ENCODE assay signal across 23 cellular contexts in the genomic region with DNA sequence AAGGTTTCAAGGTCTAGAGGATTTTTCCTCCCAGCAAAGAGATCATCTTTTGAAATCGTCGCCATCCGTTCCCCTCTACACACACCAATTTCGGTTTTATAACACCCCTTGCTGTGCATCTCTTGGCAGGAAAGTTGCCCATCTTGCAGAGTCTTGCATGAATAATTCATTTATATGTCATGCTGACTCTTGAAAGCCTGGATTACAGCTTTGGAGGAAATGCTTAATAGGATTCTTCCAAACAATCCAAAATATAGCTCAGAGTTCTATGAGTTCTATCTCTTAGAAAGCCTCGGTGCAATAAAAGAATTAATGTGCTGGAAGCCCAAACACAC.
DNase-seq lines count a peak whose midpoint lies in the region; ATAC-seq, FAIRE-seq and TF ChIP-seq lines count a peak whose summit lies in the region.
"Had no signal": no experiment of that assay in that cellular context is flagged by ENCODE, and none has a peak within 500 bp of the region (broad histone marks: within the 10 kb centered on the region; RNA-seq: fewer than 3 reads in every experiment).

No MANE protein-coding gene starts in this region.

- no peak overlapping the region for H3K27ac Mint-ChIP-seq in astrocyte (ENCODE audit: unreplicated experiment)
- H3K27ac Mint-ChIP-seq: CD4-positive, alpha-beta memory T cell had no signal

- no peaks in the 10 kb centered on the region for H3K36me3 Mint-ChIP-seq in astrocyte (ENCODE audit: low read depth, unreplicated experiment)
- H3K36me3 Mint-ChIP-seq: CD4-positive, alpha-beta memory T cell had no signal

- no peaks in the 10 kb centered on the region for H3K4me1 Mint-ChIP-seq in astrocyte (ENCODE audit: low read depth, unreplicated experiment)
- H3K4me1 Mint-ChIP-seq: CD4-positive, alpha-beta memory T cell had no signal

- H3K36me3 ChIP-seq in astrocyte (ENCODE audit: insufficient read depth, low read length) (no peaks in the 10 kb centered on the region), hepatocyte (replicated peaks; ENCODE audit: insufficient read depth, low read depth) (no peaks in the 10 kb centered on the region), smooth muscle cell (ENCODE audit: low read depth) (no peaks in the 10 kb centered on the region)
- H3K36me3 ChIP-seq: BLaER1, MG63 had no signal

- no peak for ATAC-seq in HG03460 (IDR thresholded peaks at IDR 0.05; ENCODE audit: unreplicated experiment)
- ATAC-seq in HG03039 (IDR thresholded peaks at IDR 0.05; ENCODE audit: unreplicated experiment), result no peak
- ATAC-seq: HCT116, HepG2, K562, Panc1, SK-N-SH treated with all-trans-retinoic acid at 6 μM for 48 hours had no signal

- no peaks in the 10 kb centered on the region for H3K27me3 ChIP-seq in astrocyte (ENCODE audit: insufficient read depth, low read length)
- H3K27me3 ChIP-seq in hepatocyte, result no peaks in the 10 kb centered on the region
- peaks cover 37% of the 10 kb centered on the region for H3K27me3 ChIP-seq in smooth muscle cell (ENCODE audit: low read depth)
- H3K27me3 ChIP-seq: BLaER1, MG63 had no signal

- no peaks in the 10 kb centered on the region for H3F3A ChIP-seq in smooth muscle cell (ENCODE audit: low read depth)

- H4K20me1 ChIP-seq in astrocyte (ENCODE audit: insufficient read depth, low read length), result no peaks in the 10 kb centered on the region
- H4K20me1 ChIP-seq in hepatocyte (ENCODE audit: insufficient read depth, poor library complexity, severe bottlenecking), result no peaks in the 10 kb centered on the region
- H4K20me1 ChIP-seq in smooth muscle cell (ENCODE audit: low read depth), result no peaks in the 10 kb centered on the region
- H4K20me1 ChIP-seq: BLaER1 had no signal

- H3K9ac ChIP-seq in astrocyte (ENCODE audit: low read length), result no peak overlapping the region
- H3K9ac ChIP-seq in smooth muscle cell (ENCODE audit: low read depth), result no peak overlapping the region
- H3K9ac ChIP-seq: BLaER1 had no signal

- H3K79me2 ChIP-seq in astrocyte (ENCODE audit: insufficient read depth, low read length), result no peaks in the 10 kb centered on the region
- H3K79me2 ChIP-seq in hepatocyte, result no peaks in the 10 kb centered on the region
- H3K79me2 ChIP-seq in smooth muscle cell (ENCODE audit: low read depth), result no peaks in the 10 kb centered on the region

- no peak for TF ChIP-seq CTCF in astrocyte (IDR thresholded peaks at IDR 0.05; ENCODE audit: insufficient read depth, low read depth, low read length)
- TF ChIP-seq CTCF in hepatocyte (IDR thresholded peaks at IDR 0.05; ENCODE audit: poor library complexity), result no peak
- no peak for TF ChIP-seq CTCF in smooth muscle cell (IDR thresholded peaks at IDR 0.05; ENCODE audit: borderline replicate concordance, insufficient read depth, poor library complexity, severe bottlenecking)

- in situ Hi-C loops in G401 (cut with HindIII; ENCODE audit: low sequenced_read_pairs), result no loop called here

- H3K27ac ChIP-seq in astrocyte (ENCODE audit: low read depth, low read length) (no peak overlapping the region), hepatocyte (no peak overlapping the region), smooth muscle cell (ENCODE audit: low read depth) (no peak overlapping the region)
- H3K27ac ChIP-seq: BLaER1, HL-60 had no signal

- no peaks in the 10 kb centered on the region for H3K4me1 ChIP-seq in astrocyte (ENCODE audit: insufficient read depth, low read length)
- no peaks in the 10 kb centered on the region for H3K4me1 ChIP-seq in hepatocyte (ENCODE audit: insufficient read depth)
- no peaks in the 10 kb centered on the region for H3K4me1 ChIP-seq in smooth muscle cell (ENCODE audit: low read depth)
- H3K4me1 ChIP-seq: BLaER1 had no signal

- H3K27me3 Mint-ChIP-seq in astrocyte (ENCODE audit: low read depth, unreplicated experiment), result no peaks in the 10 kb centered on the region
- H3K27me3 Mint-ChIP-seq: CD4-positive, alpha-beta memory T cell had no signal

- H3K4me2 ChIP-seq in astrocyte (ENCODE audit: low read length) (peak overlapping the region; percentile 45), hepatocyte (peak overlapping the region; percentile 46), smooth muscle cell (peak overlapping the region; percentile 22)
- H3K4me2 ChIP-seq: BLaER1 had no signal

- DNase-seq in G401 (ENCODE audit: low spot score) (peak; percentile 92), astrocyte (ENCODE audit: low read depth) (no peak), hepatocyte (ENCODE audit: low spot score) (no peak), smooth muscle cell (lab: John Stamatoyannopoulos, UW; ENCODE audit: unreplicated experiment) (no peak), DMS114 treated with DMSO at 0.1 percent for 48 hours (lab: John Stamatoyannopoulos, UW; ENCODE audit: unreplicated experiment) (no peak)
- DNase-seq: ACHN; Caco-2; CD4-positive, alpha-beta memory T cell; EL; MG63; NCI-H1417 treated with DMSO at 0.1 percent for 48 hours; NCI-H187; NCI-H510A; SIG-M5 had no signal

- no peaks in the 10 kb centered on the region for H3K9me2 ChIP-seq in hepatocyte (replicated peaks; ENCODE audit: insufficient read depth)

- no peaks in the 10 kb centered on the region for H3K9me3 ChIP-seq in astrocyte (ENCODE audit: insufficient read depth, low read depth, low read length)
- no peaks in the 10 kb centered on the region for H3K9me3 ChIP-seq in hepatocyte (ENCODE audit: low read depth)
- no peaks in the 10 kb centered on the region for H3K9me3 ChIP-seq in smooth muscle cell (replicated peaks; ENCODE audit: low read depth)
- H3K9me3 ChIP-seq: BLaER1, Caco-2, MG63 had no signal

- no peak overlapping the region for H3K4me3 ChIP-seq in astrocyte (ENCODE audit: insufficient read depth, low read depth, low read length)
- H3K4me3 ChIP-seq in hepatocyte, result no peak overlapping the region
- no peak overlapping the region for H3K4me3 ChIP-seq in smooth muscle cell
- H3K4me3 ChIP-seq: BLaER1, K562, MG63 had no signal

- H3K4me3 Mint-ChIP-seq in astrocyte (ENCODE audit: unreplicated experiment), result no peak overlapping the region
- H3K4me3 Mint-ChIP-seq: CD4-positive, alpha-beta memory T cell had no signal

- no peak overlapping the region for H2AFZ ChIP-seq in astrocyte (ENCODE audit: low read depth, low read length)
- H2AFZ ChIP-seq in hepatocyte, result no peak overlapping the region
- no peak overlapping the region for H2AFZ ChIP-seq in smooth muscle cell (ENCODE audit: low read depth)

- WGBS in hepatocyte (ENCODE audit: low lambda C conversion rate, missing lambda C conversion rate), result 67% methylated on average over 5 of the region's 5 CpGs
- 81% methylated on average over 5 of the region's 5 CpGs for WGBS in smooth muscle cell (ENCODE audit: low lambda C conversion rate)

- peaks cover 2% of the 10 kb centered on the region for H3K9me3 Mint-ChIP-seq in astrocyte (ENCODE audit: unreplicated experiment)

- FAIRE-seq in astrocyte (lab: Jason Lieb, UNC), result no peak
- FAIRE-seq: HepG2, K562 had no signal
